17 cellular contexts compared by ENCODE assay signal in genomic region chr21:43745772-43746517, GRCh38. TPM values are rescaled to one million over a fixed set of nuclear protein-coding genes. Genes with fewer than 3 reads are reported as not detected.
DNase-seq lines count a peak whose midpoint lies in the region; ATAC-seq lines count a peak whose summit lies in the region.
"Had no signal": no experiment of that assay in that cellular context is flagged by ENCODE, and none has a peak within 500 bp of the region (broad histone marks: within the 10 kb centered on the region; RNA-seq: fewer than 3 reads in every experiment).

No MANE protein-coding gene starts in this region.

- no peaks in the 10 kb centered on the region for H3K9me3 Mint-ChIP-seq in stimulated activated naive CD8-positive, alpha-beta T cell treated with anti-CD3 and anti-CD28 coated beads, Interleukin-15, Interleukin-2, amounts not matched to agents 100 ng/mL and 50 ng/mL, for 24 hours
- no peaks in the 10 kb centered on the region for H3K9me3 Mint-ChIP-seq in activated T-helper 2 cell treated with anti-CD3 and anti-CD28 coated beads, Interferon-gamma antibody, Interleukin-2, Interleukin-4, amounts not matched to agents 10 μg/mL and 5 μg/mL and 100 μg/mL, durations not matched to agents 14 hours and 24 hours and 36 hours
- H3K9me3 Mint-ChIP-seq in memory B cell: no peaks in the 10 kb centered on the region
- H3K9me3 Mint-ChIP-seq: CD8-positive, alpha-beta memory T cell; H9 had no signal

- no peak for DNase-seq in stimulated activated naive CD8-positive, alpha-beta T cell treated with anti-CD3 and anti-CD28 coated beads, Interleukin-15, Interleukin-2, amounts not matched to agents 100 U/mL and 50 U/mL, for 24 hours
- no peak for DNase-seq in activated T-helper 2 cell treated with anti-CD3 and anti-CD28 coated beads, Interferon-gamma antibody, Interleukin-2, Interleukin-4, amounts not matched to agents 10 μg/mL and 5 μg/mL and 100 μg/mL, durations not matched to agents 14 hours and 24 hours and 36 hours (ENCODE audit: low spot score)
- no peak for DNase-seq in memory B cell (ENCODE audit: low spot score in 2 of 2)
- DNase-seq in stimulated activated CD4-positive, alpha-beta T cell treated with anti-CD3 and anti-CD28 coated beads, Interleukin-15, amount 100 ng/mL, for 24 hours: no peak
- no peak for DNase-seq in NCI-H226
- DNase-seq: 8988T; CD8-positive, alpha-beta memory T cell; COR-L47; DMS 273 treated with DMSO at 0.1 percent for 48 hours; DMS53; DND-41; EL; H9 had no signal

- peaks cover 36% of the 10 kb centered on the region for H3K36me3 Mint-ChIP-seq in stimulated activated naive CD8-positive, alpha-beta T cell treated with anti-CD3 and anti-CD28 coated beads, Interleukin-15, Interleukin-2, amounts not matched to agents 100 ng/mL and 50 ng/mL, for 24 hours (ENCODE audit: low read depth)
- H3K36me3 Mint-ChIP-seq in activated T-helper 2 cell treated with anti-CD3 and anti-CD28 coated beads, Interferon-gamma antibody, Interleukin-2, Interleukin-4, amounts not matched to agents 10 μg/mL and 5 μg/mL and 100 μg/mL, durations not matched to agents 14 hours and 24 hours and 36 hours (ENCODE audit: low read depth): peaks cover 39% of the 10 kb centered on the region
- peaks cover 18% of the 10 kb centered on the region for H3K36me3 Mint-ChIP-seq in memory B cell

- no peaks in the 10 kb centered on the region for H3K4me1 Mint-ChIP-seq in stimulated activated naive CD8-positive, alpha-beta T cell treated with anti-CD3 and anti-CD28 coated beads, Interleukin-15, Interleukin-2, amounts not matched to agents 100 ng/mL and 50 ng/mL, for 24 hours (ENCODE audit: low read depth)
- no peaks in the 10 kb centered on the region for H3K4me1 Mint-ChIP-seq in activated T-helper 2 cell treated with anti-CD3 and anti-CD28 coated beads, Interferon-gamma antibody, Interleukin-2, Interleukin-4, amounts not matched to agents 10 μg/mL and 5 μg/mL and 100 μg/mL, durations not matched to agents 14 hours and 24 hours and 36 hours (ENCODE audit: low read depth)
- peaks cover 3% of the 10 kb centered on the region for H3K4me1 Mint-ChIP-seq in memory B cell
- H3K4me1 Mint-ChIP-seq: CD8-positive, alpha-beta memory T cell; H9 had no signal

- intact Hi-C loops in activated T-helper 2 cell treated with anti-CD3 and anti-CD28 coated beads, Interferon-gamma antibody, Interleukin-2, Interleukin-4, amounts not matched to agents 10 μg/mL and 5 μg/mL and 100 μg/mL, durations not matched to agents 14 hours and 24 hours and 36 hours (cut with micrococcal nuclease): no loop called here

- H3K27me3 Mint-ChIP-seq in stimulated activated naive CD8-positive, alpha-beta T cell treated with anti-CD3 and anti-CD28 coated beads, Interleukin-15, Interleukin-2, amounts not matched to agents 100 ng/mL and 50 ng/mL, for 24 hours: no peaks in the 10 kb centered on the region
- no peaks in the 10 kb centered on the region for H3K27me3 Mint-ChIP-seq in activated T-helper 2 cell treated with anti-CD3 and anti-CD28 coated beads, Interferon-gamma antibody, Interleukin-2, Interleukin-4, amounts not matched to agents 10 μg/mL and 5 μg/mL and 100 μg/mL, durations not matched to agents 14 hours and 24 hours and 36 hours (ENCODE audit: low read depth)
- no peaks in the 10 kb centered on the region for H3K27me3 Mint-ChIP-seq in memory B cell
- H3K27me3 Mint-ChIP-seq: CD8-positive, alpha-beta memory T cell had no signal

- ATAC-seq in stimulated activated naive CD8-positive, alpha-beta T cell treated with anti-CD3 and anti-CD28 coated beads, Interleukin-15, Interleukin-2, amounts not matched to agents 100 U/mL and 50 U/mL, for 24 hours: no peak
- ATAC-seq in memory B cell (ENCODE audit: low read depth) (no peak), GM21367 (IDR thresholded peaks at IDR 0.05; ENCODE audit: unreplicated experiment) (no peak)
- ATAC-seq: GM12878, HepG2 had no signal

- H3K27ac Mint-ChIP-seq in stimulated activated naive CD8-positive, alpha-beta T cell treated with anti-CD3 and anti-CD28 coated beads, Interleukin-15, Interleukin-2, amounts not matched to agents 100 ng/mL and 50 ng/mL, for 24 hours: peak overlapping the region; percentile 4
- peak overlapping the region; percentile 27 for H3K27ac Mint-ChIP-seq in activated T-helper 2 cell treated with anti-CD3 and anti-CD28 coated beads, Interferon-gamma antibody, Interleukin-2, Interleukin-4, amounts not matched to agents 10 μg/mL and 5 μg/mL and 100 μg/mL, durations not matched to agents 14 hours and 24 hours and 36 hours
- peak overlapping the region; percentile 9 for H3K27ac Mint-ChIP-seq in memory B cell

- no peak overlapping the region for H3K4me3 Mint-ChIP-seq in stimulated activated naive CD8-positive, alpha-beta T cell treated with anti-CD3 and anti-CD28 coated beads, Interleukin-15, Interleukin-2, amounts not matched to agents 100 ng/mL and 50 ng/mL, for 24 hours
- H3K4me3 Mint-ChIP-seq in activated T-helper 2 cell treated with anti-CD3 and anti-CD28 coated beads, Interferon-gamma antibody, Interleukin-2, Interleukin-4, amounts not matched to agents 10 μg/mL and 5 μg/mL and 100 μg/mL, durations not matched to agents 14 hours and 24 hours and 36 hours (ENCODE audit: low read depth): no peak overlapping the region
- H3K4me3 Mint-ChIP-seq in memory B cell: no peak overlapping the region
- H3K4me3 Mint-ChIP-seq: CD8-positive, alpha-beta memory T cell; H9 had no signal

RNA-seq across cellular contexts. Expression of gene PDXK, which starts 27.0 kb away (rescaled TPM):
- 124 and 136 TPM in 2 replicates for total RNA-seq in activated T-helper 2 cell treated with anti-CD3 and anti-CD28 coated beads, Interferon-gamma antibody, Interleukin-2, Interleukin-4, amounts not matched to agents 10 μg/mL and 5 μg/mL and 100 μg/mL, durations not matched to agents 14 hours and 24 hours and 36 hours

RNA-seq across cellular contexts. Expression of gene CSTB, which starts 30.2 kb away (rescaled TPM):
- total RNA-seq in activated T-helper 2 cell treated with anti-CD3 and anti-CD28 coated beads, Interferon-gamma antibody, Interleukin-2, Interleukin-4, amounts not matched to agents 10 μg/mL and 5 μg/mL and 100 μg/mL, durations not matched to agents 14 hours and 24 hours and 36 hours: 55.8 TPM in 2 replicates

RNA-seq across cellular contexts. Expression of gene RRP1, which starts 43.4 kb away (rescaled TPM):
- total RNA-seq in activated T-helper 2 cell treated with anti-CD3 and anti-CD28 coated beads, Interferon-gamma antibody, Interleukin-2, Interleukin-4, amounts not matched to agents 10 μg/mL and 5 μg/mL and 100 μg/mL, durations not matched to agents 14 hours and 24 hours and 36 hours: 67.1 and 71.7 TPM in 2 replicates
